21 cellular contexts compared by ENCODE assay signal in the genomic region with DNA sequence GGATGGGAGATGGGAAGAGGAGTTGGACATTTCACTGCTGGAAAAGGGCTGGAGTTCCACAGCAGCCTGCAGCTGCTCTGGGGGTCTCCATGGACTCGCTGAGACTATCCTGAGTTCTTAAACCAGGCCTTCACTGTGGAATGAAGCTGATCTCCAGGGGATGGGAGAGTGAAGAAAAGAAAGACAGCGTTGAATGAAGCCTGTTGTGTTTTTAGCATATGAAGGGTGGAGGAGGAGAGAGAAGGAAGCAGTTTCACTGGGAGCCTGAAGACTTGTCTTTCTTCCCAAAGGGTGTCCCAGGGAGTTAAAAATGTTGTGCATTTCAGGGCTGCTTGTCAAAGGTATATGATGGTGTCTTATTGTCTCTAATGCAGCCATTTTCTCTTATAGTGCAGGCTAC. TPM values are rescaled to one million over a fixed set of nuclear protein-coding genes. Genes with fewer than 3 reads are reported as not detected.
DNase-seq lines count a peak whose midpoint lies in the region; ATAC-seq and TF ChIP-seq lines count a peak whose summit lies in the region.
"Had no signal": no experiment of that assay in that cellular context is flagged by ENCODE, and none has a peak within 500 bp of the region (broad histone marks: within the 10 kb centered on the region; RNA-seq: fewer than 3 reads in every experiment).

No MANE protein-coding gene starts in this region.

- no peak for DNase-seq in endodermal cell
- peak; percentile 48 for DNase-seq in iPS-NIHi11 (ENCODE audit: low spot score)
- no peak for DNase-seq in body of pancreas
- no peak for DNase-seq in left lobe of liver (ENCODE audit: low spot score)
- no peak for DNase-seq in lower lobe of right lung
- DNase-seq: CD4-positive, alpha-beta T cell; COR-L47; DMS79; GM23248; Karpas-422; MV-4-11; NCI-H1105 treated with DMSO at 0.1 percent for 48 hours; NCI-H2081; NCI-H2171; NCI-H345; NCI-H524 treated with DMSO at 0.1 percent for 48 hours; NCI-H82; Peyer's patch had no signal

- H3K9me3 ChIP-seq in HUES64 (ENCODE audit: insufficient read depth, low read depth, low read length): no peaks in the 10 kb centered on the region
- no peaks in the 10 kb centered on the region for H3K9me3 ChIP-seq in endodermal cell (ENCODE audit: control insufficient read depth, low read length)
- H3K9me3 ChIP-seq in body of pancreas: no peaks in the 10 kb centered on the region
- no peaks in the 10 kb centered on the region for H3K9me3 ChIP-seq in lower lobe of right lung
- H3K9me3 ChIP-seq: BLaER1, Peyer's patch had no signal

- intact Hi-C loops in body of pancreas (cut with DNase I) (no loop called here), lower lobe of right lung (cut with DNase I) (no loop called here)

- H3K4me1 ChIP-seq in HUES64 (ENCODE audit: insufficient read depth, low read length) (peaks cover 89% of the 10 kb centered on the region), endodermal cell (ENCODE audit: control insufficient read depth, insufficient read depth, low read length) (peaks cover 27% of the 10 kb centered on the region), body of pancreas (peaks cover 39% of the 10 kb centered on the region), lower lobe of right lung (peaks cover 5% of the 10 kb centered on the region)
- H3K4me1 ChIP-seq: BLaER1, Peyer's patch had no signal

- peak overlapping the region; percentile 31 for H3K9ac ChIP-seq in HUES64 (ENCODE audit: low read depth, low read length)
- H3K9ac ChIP-seq in endodermal cell (ENCODE audit: extremely low read depth, low read length, poor library complexity, severe bottlenecking): no peak overlapping the region
- H3K9ac ChIP-seq: BLaER1, GM23248 had no signal

- H3K4me3 ChIP-seq in HUES64 (ENCODE audit: low read length) (peak overlapping the region; percentile 26), endodermal cell (ENCODE audit: low read length) (no peak overlapping the region), body of pancreas (no peak overlapping the region), lower lobe of right lung (no peak overlapping the region)
- H3K4me3 ChIP-seq: BLaER1, GM23248, Peyer's patch had no signal

- no peaks in the 10 kb centered on the region for H3K27me3 Mint-ChIP-seq in endodermal cell (ENCODE audit: insufficient read depth)

- no peaks in the 10 kb centered on the region for H3K36me3 ChIP-seq in HUES64 (ENCODE audit: insufficient read depth, low read length)
- H3K36me3 ChIP-seq in endodermal cell (ENCODE audit: control insufficient read depth, insufficient read depth, low read length): no peaks in the 10 kb centered on the region
- H3K36me3 ChIP-seq in body of pancreas (replicated peaks in 1 of 2; ENCODE audit: insufficient read depth in 1 of 2, low read depth in 2 of 2): no peaks in the 10 kb centered on the region
- no peaks in the 10 kb centered on the region for H3K36me3 ChIP-seq in lower lobe of right lung
- H3K36me3 ChIP-seq: BLaER1, Peyer's patch had no signal

- H3K27ac ChIP-seq in HUES64 (ENCODE audit: low read depth, low read length): peak overlapping the region; percentile 87
- peak overlapping the region; percentile 21 for H3K27ac ChIP-seq in endodermal cell (ENCODE audit: low read depth, low read length)
- no peak overlapping the region for H3K27ac ChIP-seq in body of pancreas
- no peak overlapping the region for H3K27ac ChIP-seq in lower lobe of right lung
- H3K27ac ChIP-seq: BLaER1, GM23248, Peyer's patch had no signal

- H3K4me3 Mint-ChIP-seq in endodermal cell: no peak overlapping the region
- H3K4me3 Mint-ChIP-seq: CD4-positive, alpha-beta T cell had no signal

- WGBS in HUES64: 6% methylated on average over 2 of the region's 2 CpGs
- 0 to 34% methylated on average over 1 to 2 of the region's 2 CpGs for WGBS in endodermal cell (ENCODE audit: insufficient coverage in 1 of 2, insufficient read length in 1 of 2), 2 experiments
- 76 to 94% methylated on average over 2 of the region's 2 CpGs for WGBS in body of pancreas, 2 donors

- H3K27me3 ChIP-seq in HUES64 (ENCODE audit: insufficient read depth, low read length): no peaks in the 10 kb centered on the region
- no peaks in the 10 kb centered on the region for H3K27me3 ChIP-seq in endodermal cell (ENCODE audit: control insufficient read depth, insufficient read depth, low read length, poor library complexity, severe bottlenecking)
- no peaks in the 10 kb centered on the region for H3K27me3 ChIP-seq in body of pancreas
- H3K27me3 ChIP-seq in lower lobe of right lung (ENCODE audit: low read depth): no peaks in the 10 kb centered on the region
- H3K27me3 ChIP-seq: BLaER1, Peyer's patch had no signal

- TF ChIP-seq CTCF in endodermal cell (conservative IDR thresholded peaks at IDR 0.05) (no peak), body of pancreas (IDR thresholded peaks at IDR 0.05) (no peak), lower lobe of right lung (IDR thresholded peaks at IDR 0.05) (no peak)

- H3K27ac Mint-ChIP-seq in endodermal cell: peak overlapping the region; percentile 48
- H3K27ac Mint-ChIP-seq: CD4-positive, alpha-beta T cell had no signal

- no peak for TF ChIP-seq POLR2A in body of pancreas (IDR thresholded peaks at IDR 0.05)

- no peaks in the 10 kb centered on the region for H3K9me3 Mint-ChIP-seq in endodermal cell
- H3K9me3 Mint-ChIP-seq: CD4-positive, alpha-beta T cell had no signal

- ATAC-seq in HG02981 (IDR thresholded peaks at IDR 0.05; ENCODE audit: unreplicated experiment) (no peak), body of pancreas (no peak), left lobe of liver (no peak), lower lobe of right lung (no peak)

- peaks cover 80% of the 10 kb centered on the region for H3K4me1 Mint-ChIP-seq in endodermal cell

- H3K36me3 Mint-ChIP-seq in endodermal cell (ENCODE audit: low read depth): peaks cover 11% of the 10 kb centered on the region

RNA-seq across cellular contexts. Expression of gene ROR1, which starts 9.2 kb away (rescaled TPM):
- 48.4 TPM for polyA plus RNA-seq in HUES64 (2013, experiment 1 of 2)
- polyA plus RNA-seq in HUES64 (2013, experiment 2 of 2): 42.9 TPM
- 10 to 100 TPM; 77.4 to 77.9 TPM for total RNA-seq in endodermal cell
- 28.6 TPM for polyA plus RNA-seq in endodermal cell (2013, experiment 1 of 2)
- polyA plus RNA-seq in endodermal cell (2013, experiment 2 of 2): 27.2 TPM
- total RNA-seq in body of pancreas: 10 to 100 TPM; 26.7 to 56.0 TPM
- 0.28 TPM for total RNA-seq in left lobe of liver
- total RNA-seq in lower lobe of right lung: 15.8 TPM
- total RNA-seq: CD4-positive, alpha-beta T cell had no signal

Comparison
In these comparisons a context has a peak if more than half of its experiments do, and no peak if none do; other contexts are left out.
1. H3K27ac ChIP-seq: peak in HUES64 (single experiment) and endodermal cell (single experiment); none in body of pancreas (0 of 4) and lower lobe of right lung (single experiment).
2. RNA of gene ROR1, which starts 9.2 kb away (total RNA-seq): 77.4 to 77.9 TPM in endodermal cell, 26.7 to 56.0 TPM in body of pancreas and 15.8 TPM in lower lobe of right lung (single experiment); 0.28 TPM in left lobe of liver (single experiment); every median in the first group is over 10 times any median in the second.